Comparison of ENCODE assay signal across 9 cellular contexts in genomic region chr9:91768507-91768906, GRCh38.
"Had no signal": no experiment of that assay in that cellular context is flagged by ENCODE, and none has a peak within 500 bp of the region (broad histone marks: within the 10 kb centered on the region; RNA-seq: fewer than 3 reads in every experiment).

No MANE protein-coding gene starts in this region.

- ATAC-seq: HCT116, HepG2 had no signal

- H3K36me3 ChIP-seq: HAP-1 had no signal

- H3K4me1 ChIP-seq: HAP-1 had no signal

- H3K4me3 Mint-ChIP-seq: HFFc6, IgD-negative memory B cell had no signal

- H3K36me3 Mint-ChIP-seq: IgD-negative memory B cell had no signal

- H3K4me3 ChIP-seq: GM23248, HAP-1 had no signal

- H2AFZ ChIP-seq: GM23248 had no signal

- H3K27ac Mint-ChIP-seq: HFFc6, IgD-negative memory B cell had no signal

- H3K27ac ChIP-seq: GM23248, HL-60 had no signal

- H3K9ac ChIP-seq: GM23248 had no signal

- DNase-seq: GM23248, GOT3, H7, HFFc6 had no signal
